ENCODE assay signal across 23 cellular contexts in the genomic region with DNA sequence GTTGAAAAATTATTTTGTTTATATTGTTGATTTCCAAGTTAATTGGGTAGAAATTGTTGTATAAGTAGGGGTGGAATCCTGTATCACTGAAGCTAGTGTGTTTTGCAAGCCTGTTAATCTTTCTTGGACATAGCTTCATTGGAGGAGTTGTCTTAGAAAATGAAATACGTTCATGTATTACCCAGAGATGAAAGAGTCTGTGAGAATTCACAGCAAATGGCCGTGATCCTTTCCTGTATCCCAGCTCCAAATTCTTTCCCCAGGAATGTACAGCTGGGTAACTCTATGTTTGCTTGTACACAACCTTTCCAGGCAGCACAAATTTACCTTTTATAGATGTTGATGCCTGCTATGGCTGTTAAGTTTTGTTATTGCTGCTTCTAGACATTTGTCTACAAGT. TPM values are rescaled to one million over a fixed set of nuclear protein-coding genes. Genes with fewer than 3 reads are reported as not detected.
DNase-seq lines count a peak whose midpoint lies in the region; ATAC-seq and TF ChIP-seq lines count a peak whose summit lies in the region.
"Had no signal": no experiment of that assay in that cellular context is flagged by ENCODE, and none has a peak within 500 bp of the region (broad histone marks: within the 10 kb centered on the region; RNA-seq: fewer than 3 reads in every experiment).

No MANE protein-coding gene starts in this region.

- no peak for TF ChIP-seq CTCF in left ventricle myocardium inferior (IDR thresholded peaks at IDR 0.05; ENCODE audit: borderline replicate concordance)
- no peak for TF ChIP-seq CTCF in nephron (IDR thresholded peaks at IDR 0.05; ENCODE audit: unreplicated experiment in 3 of 3)
- TF ChIP-seq CTCF in MM.1S (IDR thresholded peaks at IDR 0.05; ENCODE audit: low read length), result no peak

- TF ChIP-seq POLR2A in GM18505 (IDR thresholded peaks at IDR 0.05; ENCODE audit: borderline replicate concordance, extremely low read depth, insufficient read depth, insufficient read length), result no peak

- H3K79me2 ChIP-seq in MM.1S (ENCODE audit: low read length), result no peaks in the 10 kb centered on the region

- H4K20me1 ChIP-seq in MM.1S (ENCODE audit: insufficient read depth, low read length), result no peaks in the 10 kb centered on the region

- no peaks in the 10 kb centered on the region for H3K36me3 Mint-ChIP-seq in nephron (ENCODE audit: low read depth)
- H3K36me3 Mint-ChIP-seq: CD14-positive monocyte, IgD-negative memory B cell had no signal

- ATAC-seq in GM18505 (IDR thresholded peaks at IDR 0.05; ENCODE audit: unreplicated experiment), result no peak
- ATAC-seq: Right ventricle myocardium inferior had no signal

- H3K9me2 ChIP-seq in MM.1S (replicated peaks; ENCODE audit: insufficient read depth, low read length), result no peaks in the 10 kb centered on the region

- peaks cover 54% of the 10 kb centered on the region for H3K4me1 ChIP-seq in left ventricle myocardium inferior
- H3K4me1 ChIP-seq in MM.1S (ENCODE audit: low read length), result no peaks in the 10 kb centered on the region

- H3K36me3 ChIP-seq in left ventricle myocardium inferior, result no peaks in the 10 kb centered on the region
- no peaks in the 10 kb centered on the region for H3K36me3 ChIP-seq in MM.1S (replicated peaks; ENCODE audit: insufficient read depth, low read length)

- H3K9me3 Mint-ChIP-seq in nephron, result no peaks in the 10 kb centered on the region
- H3K9me3 Mint-ChIP-seq: H9, IgD-negative memory B cell had no signal

- H3K4me2 ChIP-seq in MM.1S (ENCODE audit: low read depth, low read length), result no peak overlapping the region

- H3K27me3 Mint-ChIP-seq in nephron (ENCODE audit: low read depth), result no peaks in the 10 kb centered on the region
- H3K27me3 Mint-ChIP-seq: B cell had no signal

- no peaks in the 10 kb centered on the region for H3K9me3 ChIP-seq in left ventricle myocardium inferior (replicated peaks)
- no peaks in the 10 kb centered on the region for H3K9me3 ChIP-seq in MM.1S (replicated peaks; ENCODE audit: insufficient read depth, low read length)

- intact Hi-C loops in left ventricle myocardium inferior (cut with micrococcal nuclease) (no loop called here), cardiac septum (cut with DNase I) (no loop called here)

- peaks cover 20% of the 10 kb centered on the region for H3K4me1 Mint-ChIP-seq in nephron
- H3K4me1 Mint-ChIP-seq: B cell, CD14-positive monocyte, H9, IgD-negative memory B cell had no signal

- H3K4me3 Mint-ChIP-seq in nephron, result no peak overlapping the region
- H3K4me3 Mint-ChIP-seq: B cell, CD14-positive monocyte, H9, IgD-negative memory B cell had no signal

- no peak overlapping the region for H2AFZ ChIP-seq in MM.1S (ENCODE audit: low read length)

- H3F3A ChIP-seq in MM.1S (ENCODE audit: insufficient read depth, low read length), result no peaks in the 10 kb centered on the region

- H3K9ac ChIP-seq in MM.1S (ENCODE audit: low read length), result no peak overlapping the region

- H3K27ac ChIP-seq in left ventricle myocardium inferior (replicated peaks), result peak overlapping the region; percentile 25
- H3K27ac ChIP-seq in MM.1S (ENCODE audit: low read length), result no peak overlapping the region

- H3K4me3 ChIP-seq in left ventricle myocardium inferior (no peak overlapping the region), MM.1S (ENCODE audit: low read length) (no peak overlapping the region)

- H3K27ac Mint-ChIP-seq in nephron, result peak overlapping the region; percentile 8 to 30 (median 27)
- H3K27ac Mint-ChIP-seq: B cell, CD14-positive monocyte, IgD-negative memory B cell had no signal

- DNase-seq in left ventricle myocardium inferior, result no peak
- DNase-seq in cardiac septum (ENCODE audit: low spot score), result no peak
- peak; percentile 58 for DNase-seq in amniotic epithelial cell (ENCODE audit: low read depth)
- DNase-seq in MM.1S, result no peak
- no peak for DNase-seq in GM03348 (ENCODE audit: low spot score)
- DNase-seq in dedifferentiated amniotic fluid mesenchymal stem cell (ENCODE audit: extremely low spot score), result no peak
- DNase-seq: 8988T, DMS53, EL, GF-D8, H9, NCI-H1694, NCI-H2081, NCI-H2171, NCI-H345, NCI-H524, OCI-M1 had no signal

- H3K27me3 ChIP-seq in left ventricle myocardium inferior (ENCODE audit: low read depth) (no peaks in the 10 kb centered on the region), MM.1S (replicated peaks; ENCODE audit: insufficient read depth, low read length) (no peaks in the 10 kb centered on the region)

RNA-seq across cellular contexts. Expression of gene MYPN, which starts 18.7 kb away (rescaled TPM):
- total RNA-seq in left ventricle myocardium inferior (124 TPM), cardiac septum (196 TPM)
- total RNA-seq: B cell, H9 had no signal

RNA-seq across cellular contexts. Expression of gene HERC4, which starts 52.9 kb away (rescaled TPM):
- 31.9 TPM for total RNA-seq in left ventricle myocardium inferior
- total RNA-seq in cardiac septum, result 43.0 TPM
